ENCODE assay signal across 19 cellular contexts in the genomic region with DNA sequence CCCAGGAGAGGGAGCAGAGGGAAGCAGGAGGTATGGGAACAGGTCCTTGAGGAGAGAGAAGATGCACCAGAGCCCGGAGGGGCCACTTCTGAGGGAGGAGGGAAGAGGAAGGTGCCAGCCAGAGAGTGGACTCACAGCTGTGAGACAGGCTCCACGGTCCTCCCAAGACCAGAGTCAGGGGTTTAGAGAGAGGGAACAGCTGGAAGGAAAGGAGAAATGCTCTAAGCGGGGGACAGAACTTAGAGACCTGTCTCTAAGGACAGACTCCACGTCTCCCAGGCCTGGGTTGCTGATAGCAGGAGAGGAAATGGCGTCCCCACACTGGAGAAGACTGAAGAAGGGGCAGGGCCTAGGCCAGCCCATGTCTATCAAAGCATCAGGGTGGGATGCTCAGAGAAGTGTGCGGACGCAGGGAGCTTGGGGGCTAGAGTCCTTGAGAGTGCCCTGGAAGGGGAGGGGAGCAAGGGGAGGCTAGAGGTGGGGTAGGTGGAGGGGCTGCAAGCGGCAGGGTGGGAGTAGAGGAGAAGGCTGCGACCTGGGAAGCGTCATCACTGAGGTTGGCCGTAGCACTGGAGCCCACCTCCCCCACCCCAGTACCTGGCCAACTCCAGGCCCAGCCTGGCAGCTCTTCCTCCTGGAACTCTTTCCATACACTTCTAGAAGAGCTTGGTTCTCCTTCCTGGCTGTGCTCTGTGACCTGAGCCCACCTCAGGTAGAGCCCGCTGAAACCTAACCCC. TPM values are rescaled to one million over a fixed set of nuclear protein-coding genes. Genes with fewer than 3 reads are reported as not detected.
DNase-seq lines count a peak whose midpoint lies in the region; ATAC-seq and TF ChIP-seq lines count a peak whose summit lies in the region.
"Had no signal": no experiment of that assay in that cellular context is flagged by ENCODE, and none has a peak within 500 bp of the region (broad histone marks: within the 10 kb centered on the region; RNA-seq: fewer than 3 reads in every experiment).

No MANE protein-coding gene starts in this region.

- no peak overlapping the region for H3K4me3 ChIP-seq in neuronal stem cell (ENCODE audit: low read length in 2 of 2)
- no peak overlapping the region for H3K4me3 ChIP-seq in adrenal gland
- H3K4me3 ChIP-seq: lower lobe of right lung, PC-9, right lobe of liver had no signal

- H4K8ac ChIP-seq in neuronal stem cell (ENCODE audit: low read depth, low read length): no peak overlapping the region

- no peak overlapping the region for H2AFZ ChIP-seq in neuronal stem cell (ENCODE audit: low read length)
- H2AFZ ChIP-seq: PC-9 had no signal

- H3K18ac ChIP-seq in neuronal stem cell (ENCODE audit: low read length): peak overlapping the region; percentile 13

- H3K4ac ChIP-seq in neuronal stem cell (ENCODE audit: low read length): no peak overlapping the region

- no peaks in the 10 kb centered on the region for H3K9me3 Mint-ChIP-seq in activated naive CD8-positive, alpha-beta T cell treated with anti-CD3 and anti-CD28 coated beads, Interleukin-2, amount 50 U/mL, for 24 hours
- H3K9me3 Mint-ChIP-seq in mesothelial cell of epicardium: no peaks in the 10 kb centered on the region
- H3K9me3 Mint-ChIP-seq: CD4-positive, alpha-beta memory T cell; nephron; type B pancreatic cell had no signal

- peaks cover 28% of the 10 kb centered on the region for H3K27me3 Mint-ChIP-seq in activated naive CD8-positive, alpha-beta T cell treated with anti-CD3 and anti-CD28 coated beads, Interleukin-2, amount 50 U/mL, for 24 hours
- peaks cover 79% of the 10 kb centered on the region for H3K27me3 Mint-ChIP-seq in mesothelial cell of epicardium (ENCODE audit: low read depth)

- H3K4me1 ChIP-seq in neuronal stem cell (ENCODE audit: control insufficient read depth in 2 of 2, insufficient read depth in 1 of 2, low read depth in 1 of 2, low read length in 2 of 2) (peaks cover 0 to 7% of the 10 kb centered on the region in 2 donors), adrenal gland (replicated peaks in 1 of 2) (peaks cover 3 to 11% of the 10 kb centered on the region in 2 donors)
- H3K4me1 ChIP-seq: right lobe of liver had no signal

- no peak overlapping the region for H3K14ac ChIP-seq in neuronal stem cell (ENCODE audit: low read length)

- no peak overlapping the region for H2BK120ac ChIP-seq in neuronal stem cell (ENCODE audit: low read depth, low read length)

- H2BK15ac ChIP-seq in neuronal stem cell (ENCODE audit: low read length): no peak overlapping the region

- intact Hi-C loops in adrenal gland (cut with DNase I): no loop called here

- H3K4me1 Mint-ChIP-seq in activated naive CD8-positive, alpha-beta T cell treated with anti-CD3 and anti-CD28 coated beads, Interleukin-2, amount 50 U/mL, for 24 hours: peaks cover 7% of the 10 kb centered on the region
- peaks cover 3% of the 10 kb centered on the region for H3K4me1 Mint-ChIP-seq in mesothelial cell of epicardium
- H3K4me1 Mint-ChIP-seq: nephron had no signal

- H3K36me3 ChIP-seq in neuronal stem cell (replicated peaks in 1 of 2; ENCODE audit: control insufficient read depth in 2 of 2, insufficient read depth in 2 of 2, low read length in 2 of 2) (no peaks in the 10 kb centered on the region), adrenal gland (replicated peaks in 1 of 2) (no peaks in the 10 kb centered on the region)
- H3K36me3 ChIP-seq: lower lobe of right lung, right lobe of liver had no signal

- H2AK5ac ChIP-seq in neuronal stem cell (ENCODE audit: low read depth, low read length): peak overlapping the region; percentile 38

- H3K36me3 Mint-ChIP-seq in activated naive CD8-positive, alpha-beta T cell treated with anti-CD3 and anti-CD28 coated beads, Interleukin-2, amount 50 U/mL, for 24 hours (ENCODE audit: low read depth): no peaks in the 10 kb centered on the region
- H3K36me3 Mint-ChIP-seq in mesothelial cell of epicardium: no peaks in the 10 kb centered on the region
- H3K36me3 Mint-ChIP-seq: CD4-positive, alpha-beta memory T cell; type B pancreatic cell had no signal

- peaks cover 2% of the 10 kb centered on the region for H3K79me1 ChIP-seq in neuronal stem cell (ENCODE audit: low read depth, low read length)

- H4K91ac ChIP-seq in neuronal stem cell (ENCODE audit: low read depth, low read length, poor library complexity): peak overlapping the region; percentile 69

- no peak overlapping the region for H2BK5ac ChIP-seq in neuronal stem cell (ENCODE audit: low read length)

- no CpG with 5 or more reads among the region's 12 CpGs for WGBS in neuronal stem cell (ENCODE audit: extremely low coverage in 2 of 2, insufficient read length in 2 of 2, insufficient replicate concordance in 1 of 2), 2 donors
- WGBS in adrenal gland, 4 donors: 78 to 81% (median 80%) methylated on average over 12 of the region's 12 CpGs

- TF ChIP-seq POLR2A in GM15510 (IDR thresholded peaks at IDR 0.05; ENCODE audit: borderline replicate concordance, extremely low read depth, insufficient read length): peak; percentile 25
- no peak for TF ChIP-seq POLR2A in adrenal gland (IDR thresholded peaks at IDR 0.05)

- H3K9me3 ChIP-seq in neuronal stem cell (replicated peaks in 1 of 2; ENCODE audit: control insufficient read depth in 2 of 2, insufficient read depth in 1 of 2, low read depth in 1 of 2, low read length in 2 of 2) (no peaks in the 10 kb centered on the region), adrenal gland (replicated peaks in 1 of 3) (no peaks in the 10 kb centered on the region)
- H3K9me3 ChIP-seq: lower lobe of right lung, right lobe of liver had no signal

- H3K4me2 ChIP-seq in neuronal stem cell (ENCODE audit: insufficient read depth, low read length, poor library complexity, severe bottlenecking): no peak overlapping the region
- H3K4me2 ChIP-seq: PC-9 had no signal

- peak; percentile 19 for ATAC-seq in GM19455 (IDR thresholded peaks at IDR 0.05; ENCODE audit: unreplicated experiment)
- ATAC-seq in HG03103 (IDR thresholded peaks at IDR 0.05; ENCODE audit: low read depth, unreplicated experiment): peak; percentile 12
- no peak for ATAC-seq in activated naive CD8-positive, alpha-beta T cell treated with anti-CD3 and anti-CD28 coated beads, Interleukin-2, amount 50 U/mL, for 24 hours
- ATAC-seq: lower lobe of right lung, right lobe of liver had no signal

- peak overlapping the region; percentile 67 for H3K23ac ChIP-seq in neuronal stem cell (ENCODE audit: low read depth, low read length, poor library complexity)

- H3K27me3 ChIP-seq in neuronal stem cell (ENCODE audit: control insufficient read depth in 3 of 3, insufficient read depth in 3 of 3, low read depth in 1 of 3, low read length in 3 of 3) (peaks cover 0 to 69% (median 6%) of the 10 kb centered on the region in 3 experiments), adrenal gland (peaks cover 14% of the 10 kb centered on the region)
- H3K27me3 ChIP-seq: right lobe of liver had no signal

- TF ChIP-seq CTCF in adrenal gland (IDR thresholded peaks at IDR 0.05) (no peak), mesothelial cell of epicardium (IDR thresholded peaks at IDR 0.05; ENCODE audit: unreplicated experiment) (no peak)

- peak overlapping the region; percentile 55 for H3K9ac ChIP-seq in neuronal stem cell (ENCODE audit: low read depth, low read length, poor library complexity)

- DNase-seq in neuronal stem cell (ENCODE audit: low spot score) (no peak), adrenal gland (no peak), mesothelial cell of epicardium (ENCODE audit: low spot score in 2 of 2, unreplicated experiment in 2 of 2) (no peak)
- DNase-seq in activated naive CD8-positive, alpha-beta T cell treated with anti-CD3 and anti-CD28 coated beads, Interleukin-2, amount 50 U/mL, for 24 hours: no peak
- DNase-seq: activated naive CD4-positive, alpha-beta T cell treated with Interleukin-2 at 50 U/mL for 16 hours; CD4-positive, alpha-beta memory T cell; lower lobe of right lung; NCI-H1694; NCI-H510A; PC-9; stimulated activated CD4-positive, alpha-beta T cell treated with anti-CD3 and anti-CD28 coated beads, Interleukin-4, amount 100 ng/mL, for 24 hours had no signal

- H3K4me3 Mint-ChIP-seq in activated naive CD8-positive, alpha-beta T cell treated with anti-CD3 and anti-CD28 coated beads, Interleukin-2, amount 50 U/mL, for 24 hours: no peak overlapping the region
- no peak overlapping the region for H3K4me3 Mint-ChIP-seq in mesothelial cell of epicardium
- H3K4me3 Mint-ChIP-seq: nephron, type B pancreatic cell had no signal

- no peak overlapping the region for H2BK12ac ChIP-seq in neuronal stem cell (ENCODE audit: low read length)

- no peak overlapping the region for H3K27ac Mint-ChIP-seq in activated naive CD8-positive, alpha-beta T cell treated with anti-CD3 and anti-CD28 coated beads, Interleukin-2, amount 50 U/mL, for 24 hours
- no peak overlapping the region for H3K27ac Mint-ChIP-seq in mesothelial cell of epicardium
- H3K27ac Mint-ChIP-seq: nephron, type B pancreatic cell had no signal

- H3K27ac ChIP-seq in neuronal stem cell (replicated peaks; ENCODE audit: low read length) (no peak overlapping the region), adrenal gland (no peak overlapping the region)
- H3K27ac ChIP-seq: lower lobe of right lung, PC-9, right lobe of liver had no signal

RNA-seq across cellular contexts. Expression of a gene that starts 25.6 kb away (rescaled TPM):
- 0.70 TPM for polyA plus RNA-seq in neuronal stem cell (2013, experiment 1 of 2)
- 0.89 TPM for polyA plus RNA-seq in neuronal stem cell (2013, experiment 2 of 2)
- 1 to 10 TPM; 2.4 to 8.0 (median 4.0) TPM for total RNA-seq in adrenal gland
- 1 to 10 TPM; 2.2 to 5.6 (median 5.1) TPM for polyA plus RNA-seq in adrenal gland
- 0.11 to 0.54 TPM (median 0.22 TPM) in 3 replicates for total RNA-seq in mesothelial cell of epicardium
- total RNA-seq: activated CD8-positive, alpha-beta memory T cell treated with anti-CD3 and anti-CD28 coated beads for 36 hours; CD4-positive, alpha-beta memory T cell; LHCN-M2; PC-9 had no signal
- polyA plus RNA-seq: CD4-positive, alpha-beta memory T cell had no signal
